ENCODE assay signal across 24 cellular contexts in the genomic region with DNA sequence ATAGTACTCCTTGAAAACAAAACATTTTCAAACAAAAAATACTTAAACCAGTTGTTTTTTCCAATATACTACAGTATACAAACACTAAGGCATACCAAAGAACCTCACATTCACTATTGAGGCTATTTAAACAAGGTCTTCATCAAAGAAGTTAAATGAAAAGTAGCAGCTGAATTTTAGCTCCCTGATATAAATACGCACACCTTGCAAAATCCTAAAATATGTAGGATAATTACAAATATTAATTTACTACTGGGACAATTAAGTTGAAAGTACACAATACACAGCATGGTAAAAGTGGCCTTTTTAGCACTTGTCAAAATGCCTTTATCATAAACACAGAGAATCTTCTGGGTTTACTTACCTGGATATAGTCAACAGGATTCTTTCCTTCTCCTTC.
DNase-seq lines count a peak whose midpoint lies in the region; ATAC-seq, FAIRE-seq and TF ChIP-seq lines count a peak whose summit lies in the region.
"Had no signal": no experiment of that assay in that cellular context is flagged by ENCODE, and none has a peak within 500 bp of the region (broad histone marks: within the 10 kb centered on the region; RNA-seq: fewer than 3 reads in every experiment).

No MANE protein-coding gene starts in this region.

- no peak overlapping the region for H2AFZ ChIP-seq in K562 (ENCODE audit: low read depth, low read length)

- DNase-seq in A549 (ENCODE audit: low read depth in 1 of 2, low spot score in 1 of 2) (no peak), K562 (ENCODE audit: extremely low read depth in 1 of 4, low spot score in 3 of 4) (no peak), midbrain (lab: John Stamatoyannopoulos, UW) (no peak)
- no peak for DNase-seq in CD4-positive, CD25-positive, alpha-beta regulatory T cell
- DNase-seq in stimulated activated naive B cell treated with anti-CD40 and anti-IgM and Interleukin-4, amounts not matched to agents 10 μg/mL and 1 μg/mL and 100 μg/mL, for 72 hours, result no peak
- no peak for DNase-seq in stimulated activated CD4-positive, alpha-beta T cell treated with anti-CD3 and anti-CD28 coated beads, Interleukin-12 subunit alpha, Interleukin-12 subunit beta, amount 100 ng/mL, for 4 hours
- DNase-seq: 8988T; AML-193; CD4-positive, alpha-beta memory T cell; CD8-positive, alpha-beta memory T cell; COR-L47; DMS 273 treated with DMSO at 0.1 percent for 48 hours; DMS153; DMS53; DMS79; DND-41; EL; GDM1 had no signal

- H3K36me3 ChIP-seq in CD4-positive, CD25-positive, alpha-beta regulatory T cell (ENCODE audit: control insufficient read depth, insufficient read depth, low read length), result peaks cover 61% of the 10 kb centered on the region
- H3K36me3 ChIP-seq in K562 (ENCODE audit: control insufficient read depth, insufficient read depth, low read length), result peaks cover 47% of the 10 kb centered on the region; the same call in 2 of the 3 replicates

- POLR2A ChIA-PET in A549 (lab: Yijun Ruan, JAX), result no interaction called here
- POLR2A ChIA-PET in K562 (lab: Yijun Ruan, JAX), result no interaction called here

- no peak for TF ChIP-seq EP300 in A549 (IDR thresholded peaks at IDR 0.05)
- no peak for TF ChIP-seq EP300 in K562 (IDR thresholded peaks at IDR 0.05; ENCODE audit: low read length)

- ATAC-seq in A549, result no peak
- no peak for ATAC-seq in CD4-positive, CD25-positive, alpha-beta regulatory T cell (ENCODE audit: low read depth in 2 of 2)
- ATAC-seq in K562, result no peak
- ATAC-seq in stimulated activated naive B cell treated with anti-CD40 and anti-IgM and Interleukin-4, amounts not matched to agents 10 μg/mL and 1 μg/mL and 100 μg/mL, for 72 hours (replicated peaks), result no peak
- no peak for ATAC-seq in GM21526 (IDR thresholded peaks at IDR 0.05; ENCODE audit: low FRiP score, unreplicated experiment)
- ATAC-seq: GM12878 had no signal

- no peak overlapping the region for H3K4me3 Mint-ChIP-seq in CD4-positive, CD25-positive, alpha-beta regulatory T cell
- no peak overlapping the region for H3K4me3 Mint-ChIP-seq in stimulated activated naive B cell treated with anti-CD40 and anti-IgM and Interleukin-4, amounts not matched to agents 10 μg/mL and 1 μg/mL and 100 μg/mL, for 72 hours
- H3K4me3 Mint-ChIP-seq: B cell; CD4-positive, alpha-beta memory T cell; CD8-positive, alpha-beta memory T cell had no signal

- TF ChIP-seq CTCF in A549 (IDR thresholded peaks at IDR 0.05) (no peak), K562 (IDR thresholded peaks at IDR 0.05 in 2 of 3, conservative IDR thresholded peaks at IDR 0.05 in 1 of 3; ENCODE audit: insufficient read depth in 2 of 3, low read depth in 1 of 3, low read length in 3 of 3) (no peak)

- peaks cover 13 to 19% (median 15%) of the 10 kb centered on the region in 4 donors for H3K4me1 Mint-ChIP-seq in CD4-positive, CD25-positive, alpha-beta regulatory T cell
- peaks cover 5 to 7% of the 10 kb centered on the region in 2 donors for H3K4me1 Mint-ChIP-seq in stimulated activated naive B cell treated with anti-CD40 and anti-IgM and Interleukin-4, amounts not matched to agents 10 μg/mL and 1 μg/mL and 100 μg/mL, for 72 hours

- H3K9me3 Mint-ChIP-seq in CD4-positive, CD25-positive, alpha-beta regulatory T cell, result no peaks in the 10 kb centered on the region
- H3K9me3 Mint-ChIP-seq in stimulated activated naive B cell treated with anti-CD40 and anti-IgM and Interleukin-4, amounts not matched to agents 10 μg/mL and 1 μg/mL and 100 μg/mL, for 72 hours, result no peaks in the 10 kb centered on the region
- H3K9me3 Mint-ChIP-seq: CD4-positive, alpha-beta memory T cell; CD8-positive, alpha-beta memory T cell had no signal

- no peaks in the 10 kb centered on the region for H4K20me1 ChIP-seq in K562 (replicated peaks; ENCODE audit: control insufficient read depth, insufficient read depth, low read length)

- H3K27me3 Mint-ChIP-seq in CD4-positive, CD25-positive, alpha-beta regulatory T cell, result no peaks in the 10 kb centered on the region
- no peaks in the 10 kb centered on the region for H3K27me3 Mint-ChIP-seq in stimulated activated naive B cell treated with anti-CD40 and anti-IgM and Interleukin-4, amounts not matched to agents 10 μg/mL and 1 μg/mL and 100 μg/mL, for 72 hours
- H3K27me3 Mint-ChIP-seq: B cell; CD4-positive, alpha-beta memory T cell; CD8-positive, alpha-beta memory T cell had no signal

- H3K36me3 Mint-ChIP-seq in CD4-positive, CD25-positive, alpha-beta regulatory T cell, result peaks cover 34% of the 10 kb centered on the region
- H3K36me3 Mint-ChIP-seq in stimulated activated naive B cell treated with anti-CD40 and anti-IgM and Interleukin-4, amounts not matched to agents 10 μg/mL and 1 μg/mL and 100 μg/mL, for 72 hours, result peaks cover 31 to 33% of the 10 kb centered on the region in 2 donors

- H3K4me3 ChIP-seq in A549 (no peak overlapping the region), K562 (no peak overlapping the region)
- no peak overlapping the region for H3K4me3 ChIP-seq in CD4-positive, CD25-positive, alpha-beta regulatory T cell (ENCODE audit: low read depth, low read length)
- H3K4me3 ChIP-seq: BLaER1 treated with 17β-estradiol and CSF1 and Interleukin-3, amounts not matched to agents 10 nM and 100 nM; GM12878 had no signal

- 95% methylated on average over 1 of the region's 1 CpG for WGBS in A549 (ENCODE audit: missing lambda C conversion rate)
- WGBS in K562 (ENCODE audit: insufficient coverage, low coverage, missing lambda C conversion rate), result 100% methylated on average over 1 of the region's 1 CpG

- H3K27me3 ChIP-seq in CD4-positive, CD25-positive, alpha-beta regulatory T cell (ENCODE audit: control insufficient read depth, insufficient read depth, low read length), result no peaks in the 10 kb centered on the region
- no peaks in the 10 kb centered on the region for H3K27me3 ChIP-seq in K562 (ENCODE audit: control insufficient read depth in 2 of 2, insufficient read depth in 2 of 2, low read length in 2 of 2)
- H3K27me3 ChIP-seq: BLaER1 treated with 17β-estradiol and CSF1 and Interleukin-3, amounts not matched to agents 10 nM and 100 nM had no signal

- H3K27ac ChIP-seq in A549 (no peak overlapping the region), K562 (ENCODE audit: extremely low read depth, low read depth, low read length) (no peak overlapping the region)
- H3K27ac ChIP-seq in CD4-positive, CD25-positive, alpha-beta regulatory T cell (ENCODE audit: insufficient read depth, low read length, poor library complexity, severe bottlenecking), result no peak overlapping the region
- H3K27ac ChIP-seq: BLaER1 treated with 17β-estradiol and CSF1 and Interleukin-3, amounts not matched to agents 10 nM and 100 nM; C4-2B had no signal

- BruUV-seq in K562 (replicated peaks; lab: Mats Ljungman, UMichigan), result no TSS peak

- no peaks in the 10 kb centered on the region for H3K9me1 ChIP-seq in K562 (ENCODE audit: control insufficient read depth, insufficient read depth, low read length)

- in situ Hi-C loops in K562 (cut with MboI), result no loop called here

- intact Hi-C loops in K562 (cut with micrococcal nuclease), result no loop called here

- CTCF ChIA-PET in A549 (lab: Yijun Ruan, JAX), result interaction anchor here (0.6 to 1.9 kb wide), 4 partner anchors 11 to 198 kb away, joined by 3 to 4 read pairs (median 4); no protein-coding TSS in a partner anchor
- CTCF ChIA-PET in K562 (lab: Yijun Ruan, JAX; ENCODE audit: low intra/inter-chr PET ratio), result no interaction called here

- FAIRE-seq in A549 (lab: Jason Lieb, UNC), result no peak
- FAIRE-seq in K562 (lab: Jason Lieb, UNC), result no peak
- FAIRE-seq: GM12878, GM18507 had no signal

- no peaks in the 10 kb centered on the region for H3K9me3 ChIP-seq in A549
- no peaks in the 10 kb centered on the region for H3K9me3 ChIP-seq in CD4-positive, CD25-positive, alpha-beta regulatory T cell (ENCODE audit: control insufficient read depth in 2 of 2, low read length in 2 of 2)
- no peaks in the 10 kb centered on the region for H3K9me3 ChIP-seq in K562 (replicated peaks; ENCODE audit: control insufficient read depth, insufficient read depth, low read depth, low read length)
- H3K9me3 ChIP-seq: BLaER1 treated with 17β-estradiol and CSF1 and Interleukin-3, amounts not matched to agents 10 nM and 100 nM had no signal

- TF ChIP-seq POLR2A in A549 (IDR thresholded peaks at IDR 0.05; ENCODE audit: low read length) (no peak), K562 (conservative IDR thresholded peaks at IDR 0.05) (no peak)

- no peak overlapping the region for H3K9ac ChIP-seq in K562 (ENCODE audit: insufficient read depth in 1 of 2, low read depth in 2 of 2, low read length in 2 of 2)
- H3K9ac ChIP-seq: BLaER1 treated with 17β-estradiol and CSF1 and Interleukin-3, amounts not matched to agents 10 nM and 100 nM had no signal

- H3K4me1 ChIP-seq in A549, result no peaks in the 10 kb centered on the region
- H3K4me1 ChIP-seq in CD4-positive, CD25-positive, alpha-beta regulatory T cell (ENCODE audit: control insufficient read depth, insufficient read depth, low read length, poor library complexity, severe bottlenecking), result no peaks in the 10 kb centered on the region
- H3K4me1 ChIP-seq in K562 (replicated peaks in 1 of 2; ENCODE audit: control insufficient read depth in 2 of 2, insufficient read depth in 2 of 2, low read length in 2 of 2), result no peaks in the 10 kb centered on the region

- H3K27ac Mint-ChIP-seq in CD4-positive, CD25-positive, alpha-beta regulatory T cell, result peak overlapping the region in 2 of 3 donors; percentile 48 to 52
- H3K27ac Mint-ChIP-seq in stimulated activated naive B cell treated with anti-CD40 and anti-IgM and Interleukin-4, amounts not matched to agents 10 μg/mL and 1 μg/mL and 100 μg/mL, for 72 hours, result peak overlapping the region; percentile 11
- H3K27ac Mint-ChIP-seq: B cell; CD4-positive, alpha-beta memory T cell; CD8-positive, alpha-beta memory T cell had no signal

- TF ChIP-seq RAD21 in A549 (conservative IDR thresholded peaks at IDR 0.05 in 1 of 2, IDR thresholded peaks at IDR 0.05 in 1 of 2), result no peak
- no peak for TF ChIP-seq RAD21 in K562 (CRISPR knock-in tag; conservative IDR thresholded peaks at IDR 0.05 in 1 of 2, IDR thresholded peaks at IDR 0.05 in 1 of 2)

- H3K4me2 ChIP-seq in A549 (no peak overlapping the region), K562 (ENCODE audit: insufficient read depth, low read length) (no peak overlapping the region)
- H3K4me2 ChIP-seq: BLaER1 treated with 17β-estradiol and CSF1 and Interleukin-3, amounts not matched to agents 10 nM and 100 nM had no signal

- no peaks in the 10 kb centered on the region for H3K79me2 ChIP-seq in K562 (ENCODE audit: control insufficient read depth, insufficient read depth, low read length)

TF ChIP-seq in A549, 52 proteins besides CTCF, POLR2A, EP300 and RAD21 (continues in another document):
- TF ChIP-seq PHF8 (IDR thresholded peaks at IDR 0.05; ENCODE audit: borderline replicate concordance, low read depth), result no peak

TF ChIP-seq in K562, 482 proteins besides CTCF, POLR2A, EP300 and RAD21:
- TF ChIP-seq POLR2B (IDR thresholded peaks at IDR 0.05; ENCODE audit: low read depth, partially characterized antibody) (no peak), ZNF316 (IDR thresholded peaks at IDR 0.05) (peak; percentile 70), MAFK (IDR thresholded peaks at IDR 0.05; ENCODE audit: low read length) (peak; percentile 41; the same call in 1 of the 2 replicates), C11orf30 (IDR thresholded peaks at IDR 0.05; ENCODE audit: low read depth) (peak; percentile 38)
